18 cellular contexts compared by ENCODE assay signal in the genomic region with DNA sequence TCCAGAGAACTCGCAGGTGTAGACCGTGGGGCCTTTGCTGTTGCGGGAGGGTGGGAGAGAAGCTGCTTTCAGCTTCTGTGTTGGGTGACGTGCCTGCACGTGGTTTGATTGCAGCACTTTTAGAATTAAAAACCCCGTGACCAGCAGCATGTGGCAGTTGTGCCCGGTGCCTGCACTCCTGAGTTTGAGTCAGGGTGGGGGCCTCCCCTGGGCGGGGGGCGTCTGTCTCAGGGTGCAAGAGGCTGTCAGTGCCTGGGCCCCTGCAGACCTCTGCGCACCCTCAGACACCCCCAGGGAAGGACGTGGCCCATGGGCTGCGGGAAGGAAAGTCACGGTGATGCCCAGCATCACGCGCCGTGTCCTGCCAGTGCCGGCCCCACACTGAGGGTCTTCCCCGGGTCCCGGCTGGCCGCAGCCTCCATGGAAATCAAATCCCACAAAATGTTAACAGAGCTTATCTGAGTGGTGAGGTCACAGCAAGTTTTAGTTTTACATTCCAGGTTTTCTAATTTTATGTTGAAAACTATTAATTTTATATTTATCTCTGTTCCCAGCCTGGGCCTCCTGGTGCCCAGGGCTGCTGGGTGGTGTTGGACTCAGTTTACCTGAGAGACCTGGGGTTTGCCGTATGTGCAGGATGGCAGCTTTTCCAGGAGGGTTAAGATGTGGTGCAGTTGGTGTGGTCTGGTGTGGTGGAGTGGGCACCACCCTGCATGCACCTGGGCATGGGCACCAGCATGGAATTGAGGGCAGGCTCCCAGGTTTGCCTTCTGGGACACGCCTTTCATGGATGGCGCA. TPM values are rescaled to one million over a fixed set of nuclear protein-coding genes. Genes with fewer than 3 reads are reported as not detected.
DNase-seq lines count a peak whose midpoint lies in the region; ATAC-seq, FAIRE-seq and TF ChIP-seq lines count a peak whose summit lies in the region.
"Had no signal": no experiment of that assay in that cellular context is flagged by ENCODE, and none has a peak within 500 bp of the region (broad histone marks: within the 10 kb centered on the region; RNA-seq: fewer than 3 reads in every experiment).

No MANE protein-coding gene starts in this region.

- intact Hi-C loops in HepG2 (cut with micrococcal nuclease; ENCODE audit: unreplicated experiment): no loop called here

- H3K27ac ChIP-seq in HEK293 (ENCODE audit: extremely low read depth, low read depth, low read length) (no peak overlapping the region), hepatocyte (no peak overlapping the region), upper lobe of left lung (no peak overlapping the region), HepG2 (ENCODE audit: extremely low read length, insufficient read depth, low read length) (no peak overlapping the region)
- H3K27ac ChIP-seq: C4-2B had no signal

- H3K4me2 ChIP-seq in hepatocyte: no peak overlapping the region
- H3K4me2 ChIP-seq in HepG2 (ENCODE audit: low read depth, low read length): no peak overlapping the region

- POLR2A ChIA-PET in HEK293 (lab: Yijun Ruan, JAX): no interaction called here
- POLR2A ChIA-PET in HepG2 (lab: Yijun Ruan, JAX): no interaction called here

- H3K4me3 ChIP-seq in HEK293 (ENCODE audit: low read depth, low read length) (no peak overlapping the region), hepatocyte (no peak overlapping the region), upper lobe of left lung (no peak overlapping the region), HepG2 (replicated peaks in 1 of 3; ENCODE audit: insufficient read depth in 1 of 3, low read depth in 2 of 3, low read length in 3 of 3) (no peak overlapping the region)
- H3K4me3 ChIP-seq: HAP-1 had no signal

- ATAC-seq in upper lobe of left lung (ENCODE audit: low FRiP score in 2 of 2): peak in 1 of 2 donors; percentile 57
- ATAC-seq in GM18511 (IDR thresholded peaks at IDR 0.05; ENCODE audit: unreplicated experiment): no peak
- no peak for ATAC-seq in HepG2

- H3K9me2 ChIP-seq in hepatocyte (replicated peaks; ENCODE audit: insufficient read depth): no peaks in the 10 kb centered on the region

- H3K4me1 ChIP-seq in HEK293 (ENCODE audit: control insufficient read depth, insufficient read depth, low read length) (no peaks in the 10 kb centered on the region), hepatocyte (ENCODE audit: insufficient read depth) (no peaks in the 10 kb centered on the region), upper lobe of left lung (no peaks in the 10 kb centered on the region), HepG2 (ENCODE audit: insufficient read depth, low read length) (no peaks in the 10 kb centered on the region)
- H3K4me1 ChIP-seq: HAP-1 had no signal

- peak; percentile 48 for DNase-seq in activated CD8-positive, alpha-beta memory T cell treated with anti-CD3 and anti-CD28 coated beads for 24 hours
- DNase-seq in activated CD8-positive, alpha-beta memory T cell treated with anti-CD3 and anti-CD28 coated beads, Interleukin-2, amount 50 U/mL, for 48 hours: no peak
- DNase-seq in hepatocyte (ENCODE audit: low spot score) (peak; percentile 2), upper lobe of left lung (peak; percentile 16 to 67), kidney tubule cell (ENCODE audit: low spot score) (no peak), HepG2 (ENCODE audit: low spot score) (no peak)
- DNase-seq: GF-D8, Kasumi-1, MM.1S, NCI-H1092 treated with DMSO at 0.1 percent for 48 hours, NCI-H1694, NCI-H510A treated with DMSO at 0.1 percent for 48 hours, Right ventricle myocardium superior had no signal

- BruUV-seq in HepG2 (replicated peaks; lab: Mats Ljungman, UMichigan): no TSS peak

- FAIRE-seq in HepG2 (lab: Jason Lieb, UNC): no peak
- FAIRE-seq: GM12892 had no signal

- CTCF ChIA-PET in HEK293 (lab: Yijun Ruan, JAX) (interaction anchor here (0.6 to 2.2 kb wide), 4 partner anchors 11 to 146 kb away, joined by 3 to 5 read pairs (median 3); no protein-coding TSS in a partner anchor), HepG2 (lab: Yijun Ruan, JAX; ENCODE audit: low intra/inter-chr PET ratio, low total read pairs) (no interaction called here)

- no peaks in the 10 kb centered on the region for H3K79me2 ChIP-seq in hepatocyte
- H3K79me2 ChIP-seq in HepG2 (ENCODE audit: insufficient read depth, low read length): no peaks in the 10 kb centered on the region

- H3K36me3 ChIP-seq in HEK293 (ENCODE audit: control insufficient read depth in 2 of 2, insufficient read depth in 1 of 2, low read length in 2 of 2) (no peaks in the 10 kb centered on the region), hepatocyte (replicated peaks; ENCODE audit: insufficient read depth, low read depth) (no peaks in the 10 kb centered on the region), upper lobe of left lung (no peaks in the 10 kb centered on the region), HepG2 (replicated peaks in 1 of 2; ENCODE audit: control insufficient read depth in 1 of 2, insufficient read depth in 2 of 2, low read length in 2 of 2) (no peaks in the 10 kb centered on the region)
- H3K36me3 ChIP-seq: HAP-1 had no signal

- in situ Hi-C loops in HepG2 (cut with HindIII; ENCODE audit: extremely low pct_ligation_motif_present, low pct_unique_long_range_greater_than_20kb): no loop called here

- TF ChIP-seq EP300 in upper lobe of left lung (IDR thresholded peaks at IDR 0.05): no peak
- no peak for TF ChIP-seq EP300 in HepG2 (IDR thresholded peaks at IDR 0.05; ENCODE audit: low read depth in 2 of 2, low read length in 2 of 2)
- TF ChIP-seq EP300 in HepG2 (CRISPR knock-in tag; IDR thresholded peaks at IDR 0.05; ENCODE audit: borderline replicate concordance): no peak

- H3K9ac ChIP-seq in HepG2 (ENCODE audit: insufficient read depth, low read depth, low read length): no peak overlapping the region

- H3K9me3 ChIP-seq in HEK293 (ENCODE audit: control insufficient read depth, insufficient read depth, low read depth, low read length) (no peaks in the 10 kb centered on the region), hepatocyte (ENCODE audit: low read depth) (no peaks in the 10 kb centered on the region), upper lobe of left lung (no peaks in the 10 kb centered on the region), HepG2 (ENCODE audit: low read length) (no peaks in the 10 kb centered on the region)
- H3K9me3 ChIP-seq: HAP-1 had no signal

- 94% methylated on average over 22 of the region's 23 CpGs for WGBS in hepatocyte (ENCODE audit: low lambda C conversion rate, missing lambda C conversion rate)
- WGBS in upper lobe of left lung, 2 donors: 81 to 90% methylated on average over 13 to 22 of the region's 23 CpGs
- 88% methylated on average over 3 of the region's 23 CpGs for WGBS in HepG2 (ENCODE audit: low lambda C conversion rate)

- no peaks in the 10 kb centered on the region for H3K27me3 ChIP-seq in hepatocyte
- H3K27me3 ChIP-seq in upper lobe of left lung: no peaks in the 10 kb centered on the region
- no peaks in the 10 kb centered on the region; a peak in 1 of 5 replicates for H3K27me3 ChIP-seq in HepG2 (ENCODE audit: control insufficient read depth in 1 of 2, insufficient read depth in 2 of 2, low read length in 2 of 2)

- TF ChIP-seq POLR2A in upper lobe of left lung (IDR thresholded peaks at IDR 0.05) (no peak), HepG2 (IDR thresholded peaks at IDR 0.05; ENCODE audit: insufficient read depth in 1 of 2, low read depth in 2 of 2, low read length in 2 of 2) (no peak)

- no peak for TF ChIP-seq RAD21 in HepG2 (CRISPR knock-in tag; IDR thresholded peaks at IDR 0.05)

- TF ChIP-seq CTCF in HEK293 (tag by site-specific recombination; IDR thresholded peaks at IDR 0.05) (no peak), hepatocyte (IDR thresholded peaks at IDR 0.05; ENCODE audit: poor library complexity) (no peak), upper lobe of left lung (IDR thresholded peaks at IDR 0.05) (no peak), HepG2 (CRISPR knock-in tag; IDR thresholded peaks at IDR 0.05) (no peak)

- H4K20me1 ChIP-seq in hepatocyte (ENCODE audit: insufficient read depth, poor library complexity, severe bottlenecking): no peaks in the 10 kb centered on the region
- no peaks in the 10 kb centered on the region for H4K20me1 ChIP-seq in HepG2 (ENCODE audit: insufficient read depth, low read length)

- no peak overlapping the region for H2AFZ ChIP-seq in hepatocyte
- H2AFZ ChIP-seq in HepG2 (ENCODE audit: low read length): no peak overlapping the region

TF ChIP-seq in HepG2, 621 proteins besides CTCF, POLR2A, EP300 and RAD21 (continues in another document):
- TF ChIP-seq CENPX (CRISPR knock-in tag; IDR thresholded peaks at IDR 0.05): no peak

RNA-seq across cellular contexts. Expression of gene AHRR, which starts 33.3 kb away (rescaled TPM):
- total RNA-seq in hepatocyte: 1.8 and 2.6 TPM in 2 replicates
- polyA plus RNA-seq in hepatocyte: 1.8 and 2.4 TPM in 2 replicates
- 1 to 10 TPM; 1.3 to 8.6 (median 4.4) TPM for total RNA-seq in upper lobe of left lung
- 0.13 and 0.35 TPM in 2 replicates for total RNA-seq in HepG2 (2016; rRNA removed; fragmentation: Illumina TruSeq; extraction: Trizol)
- total RNA-seq in HepG2 (2016; cell fraction: cytosol; rRNA removed; fragmentation: Illumina TruSeq; extraction: Trizol; ENCODE audit: low read depth): 0.30 and 0.44 TPM in 2 replicates
- total RNA-seq in HepG2 (2016; cell fraction: insoluble cytoplasmic fraction; rRNA removed; fragmentation: Illumina TruSeq; extraction: Trizol): 0.17 and 0.19 TPM in 2 replicates
- 0.14 and 0.22 TPM in 2 replicates for total RNA-seq in HepG2 (2016; cell fraction: membrane; rRNA removed; fragmentation: Illumina TruSeq; extraction: Trizol)
- total RNA-seq in HepG2 (2016; cell fraction: nucleus; rRNA removed; fragmentation: Illumina TruSeq; extraction: Trizol): 0.19 and 0.41 TPM in 2 replicates
- polyA plus RNA-seq in HepG2 (2011; rRNA removed): 0.18 and 0.28 TPM in 2 replicates
- 0.17 and 0.20 TPM in 2 replicates for polyA plus RNA-seq in HepG2 (2011; cell fraction: cytosol; rRNA removed)
- 1.5 and 2.1 TPM in 2 replicates for polyA plus RNA-seq in HepG2 (2011; cell fraction: nucleus; rRNA removed)
- polyA plus RNA-seq in HepG2 (2012): 0.23 and 0.61 TPM in 2 replicates
- 0.16 TPM in 1 of 2 replicates, not detected in the other for polyA plus RNA-seq in HepG2 (2016; cell fraction: cytosol; fragmentation: Illumina TruSeq; extraction: Trizol; ENCODE audit: low read depth)
- 0.15 and 0.39 TPM in 2 replicates for polyA plus RNA-seq in HepG2 (2016; cell fraction: insoluble cytoplasmic fraction; fragmentation: Illumina TruSeq; extraction: Trizol; ENCODE audit: low read depth)
- 0.09 and 0.48 TPM in 2 replicates for polyA plus RNA-seq in HepG2 (2016; cell fraction: membrane; fragmentation: Illumina TruSeq; extraction: Trizol; ENCODE audit: low read depth)
- 0.63 and 0.89 TPM in 2 replicates for polyA plus RNA-seq in HepG2 (2016; cell fraction: nucleus; fragmentation: Illumina TruSeq; extraction: Trizol; ENCODE audit: insufficient read depth, low read depth)
- polyA minus RNA-seq in HepG2 (2011; rRNA and poly(A)+ RNA removed; ENCODE audit: low replicate concordance): 0.30 and 8.5 TPM in 2 replicates
- 0.40 TPM in 1 of 2 replicates, not detected in the other for polyA minus RNA-seq in HepG2 (2011; cell fraction: cytosol; rRNA and poly(A)+ RNA removed)
- 0.39 and 1.1 TPM in 2 replicates for polyA minus RNA-seq in HepG2 (2011; cell fraction: nucleus; rRNA and poly(A)+ RNA removed)

Comparison
In these comparisons a context has a peak if more than half of its experiments do, and no peak if none do; other contexts are left out.
1. DNase-seq: peak in activated CD8-positive, alpha-beta memory T cell treated with anti-CD3 and anti-CD28 coated beads for 24 hours (single experiment), hepatocyte (single experiment) and upper lobe of left lung (2 of 2); none in activated CD8-positive, alpha-beta memory T cell treated with anti-CD3 and anti-CD28 coated beads, Interleukin-2, amount 50 U/mL, for 48 hours (single experiment), kidney tubule cell (single experiment) and HepG2 (single experiment).